In genomic region chr15:58477228-58477627, GRCh38 we compare ENCODE assay signal across 10 cellular contexts. TPM values are rescaled to one million over a fixed set of nuclear protein-coding genes. Genes with fewer than 3 reads are reported as not detected.
DNase-seq lines count a peak whose midpoint lies in the region; TF ChIP-seq lines count a peak whose summit lies in the region.
"Had no signal": no experiment of that assay in that cellular context is flagged by ENCODE, and none has a peak within 500 bp of the region (broad histone marks: within the 10 kb centered on the region; RNA-seq: fewer than 3 reads in every experiment).

No MANE protein-coding gene starts in this region.

- no peaks in the 10 kb centered on the region for H3K27me3 Mint-ChIP-seq in activated naive CD8-positive, alpha-beta T cell
- H3K27me3 Mint-ChIP-seq in nephron (ENCODE audit: low read depth) (peaks cover 3% of the 10 kb centered on the region), glutamatergic neuron (ENCODE audit: unreplicated experiment) (peaks cover 2% of the 10 kb centered on the region)

- no peaks in the 10 kb centered on the region for H3K36me3 Mint-ChIP-seq in activated naive CD8-positive, alpha-beta T cell
- no peaks in the 10 kb centered on the region for H3K36me3 Mint-ChIP-seq in nephron (ENCODE audit: low read depth)
- no peaks in the 10 kb centered on the region for H3K36me3 Mint-ChIP-seq in glutamatergic neuron (ENCODE audit: unreplicated experiment)
- H3K36me3 Mint-ChIP-seq: stimulated activated memory B cell treated with anti-CD40 and anti-IgM and Interleukin-4, amounts not matched to agents 10 μg/mL and 1 μg/mL and 100 μg/mL, for 72 hours had no signal

- no peak for TF ChIP-seq CTCF in NB4 (IDR thresholded peaks at IDR 0.05; ENCODE audit: low read depth, low read length)
- no peak for TF ChIP-seq CTCF in nephron (IDR thresholded peaks at IDR 0.05; ENCODE audit: unreplicated experiment in 3 of 3)
- TF ChIP-seq CTCF in glutamatergic neuron (IDR thresholded peaks at IDR 0.05; ENCODE audit: partially characterized antibody, unreplicated experiment) = no peak

- peak overlapping the region; percentile 1 for H3K4me3 Mint-ChIP-seq in activated naive CD8-positive, alpha-beta T cell
- H3K4me3 Mint-ChIP-seq in nephron = no peak overlapping the region
- no peak overlapping the region for H3K4me3 Mint-ChIP-seq in glutamatergic neuron (ENCODE audit: unreplicated experiment)
- H3K4me3 Mint-ChIP-seq: stimulated activated memory B cell treated with anti-CD40 and anti-IgM and Interleukin-4, amounts not matched to agents 10 μg/mL and 1 μg/mL and 100 μg/mL, for 72 hours had no signal

- H3K4me3 ChIP-seq in NB4 (ENCODE audit: low read depth, low read length) = peak overlapping the region; percentile 25
- H3K4me3 ChIP-seq: Peyer's patch had no signal

- TF ChIP-seq POLR2A in NB4 (IDR thresholded peaks at IDR 0.05; ENCODE audit: extremely low read depth, insufficient read length) = peak; percentile 38

- peak; percentile 36 for DNase-seq in GDM1 (lab: John Stamatoyannopoulos, UW)
- peak; percentile 92 for DNase-seq in NB4 (ENCODE audit: low read depth)
- DNase-seq in glutamatergic neuron = no peak
- no peak for DNase-seq in NCI-H526 treated with DMSO at 0.1 percent for 48 hours (lab: John Stamatoyannopoulos, UW)
- no peak for DNase-seq in COLO668 (lab: John Stamatoyannopoulos, UW; ENCODE audit: unreplicated experiment)
- DNase-seq: activated CD4-positive, CD25-positive, alpha-beta regulatory T cell; Peyer's patch had no signal

- no peaks in the 10 kb centered on the region for H3K9me3 Mint-ChIP-seq in activated naive CD8-positive, alpha-beta T cell (ENCODE audit: low read depth)
- H3K9me3 Mint-ChIP-seq in nephron = no peaks in the 10 kb centered on the region
- peaks cover 6% of the 10 kb centered on the region for H3K9me3 Mint-ChIP-seq in glutamatergic neuron (ENCODE audit: unreplicated experiment)
- H3K9me3 Mint-ChIP-seq: stimulated activated memory B cell treated with anti-CD40 and anti-IgM and Interleukin-4, amounts not matched to agents 10 μg/mL and 1 μg/mL and 100 μg/mL, for 72 hours had no signal

- peak overlapping the region; percentile 80 for H3K27ac Mint-ChIP-seq in activated naive CD8-positive, alpha-beta T cell
- H3K27ac Mint-ChIP-seq in nephron (peak overlapping the region; percentile 18 to 78 (median 48)), glutamatergic neuron (ENCODE audit: unreplicated experiment) (no peak overlapping the region)
- H3K27ac Mint-ChIP-seq: stimulated activated memory B cell treated with anti-CD40 and anti-IgM and Interleukin-4, amounts not matched to agents 10 μg/mL and 1 μg/mL and 100 μg/mL, for 72 hours had no signal

- peaks cover 56% of the 10 kb centered on the region for H3K4me1 Mint-ChIP-seq in activated naive CD8-positive, alpha-beta T cell (ENCODE audit: low read depth)
- H3K4me1 Mint-ChIP-seq in nephron (peaks cover 60% of the 10 kb centered on the region), glutamatergic neuron (ENCODE audit: low read depth, unreplicated experiment) (no peaks in the 10 kb centered on the region)
- H3K4me1 Mint-ChIP-seq: stimulated activated memory B cell treated with anti-CD40 and anti-IgM and Interleukin-4, amounts not matched to agents 10 μg/mL and 1 μg/mL and 100 μg/mL, for 72 hours had no signal

RNA-seq across cellular contexts. Expression of gene LIPC, which starts 45.4 kb away (rescaled TPM):
- not detected for total RNA-seq in glutamatergic neuron (ENCODE audit: unreplicated experiment)

Comparison
In these comparisons a context has a peak if more than half of its experiments do, and no peak if none do; other contexts are left out.
1. DNase-seq: peak in GDM1 (single experiment) and NB4 (single experiment); none in glutamatergic neuron (single experiment), NCI-H526 treated with DMSO at 0.1 percent for 48 hours (single experiment) and COLO668 (single experiment).